ENCODE assay signal across 20 cellular contexts in the genomic region with DNA sequence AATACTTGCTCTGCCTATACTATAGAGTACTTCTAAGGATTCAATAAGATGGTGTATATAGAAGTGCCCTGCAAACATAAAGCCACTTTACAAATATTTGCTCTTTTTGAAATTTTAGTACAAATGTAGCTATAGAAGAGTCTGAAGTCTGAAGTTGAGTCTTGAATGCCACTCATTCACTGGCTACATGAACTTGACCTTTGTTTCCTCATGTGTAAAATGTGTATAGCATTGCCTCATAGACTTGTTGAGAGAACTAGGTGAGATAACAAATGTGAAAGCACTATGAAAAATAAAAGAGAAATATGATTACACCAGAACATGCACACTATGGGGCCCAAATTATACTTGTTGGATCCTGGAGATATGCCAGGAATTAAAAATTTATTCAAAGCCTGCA.
"Had no signal": no experiment of that assay in that cellular context is flagged by ENCODE, and none has a peak within 500 bp of the region (broad histone marks: within the 10 kb centered on the region; RNA-seq: fewer than 3 reads in every experiment).

No MANE protein-coding gene starts in this region.

- H3K4me3 Mint-ChIP-seq: immature natural killer cell; naive thymus-derived CD4-positive, alpha-beta T cell had no signal

- H3K36me3 ChIP-seq: esophagus muscularis mucosa, gastroesophageal sphincter, neutrophil, stomach had no signal

- H3K27ac ChIP-seq: neutrophil, psoas muscle had no signal

- H3K27ac Mint-ChIP-seq: immature natural killer cell; naive thymus-derived CD4-positive, alpha-beta T cell had no signal

- H3K36me3 Mint-ChIP-seq: immature natural killer cell; naive thymus-derived CD4-positive, alpha-beta T cell had no signal

- H3K27me3 ChIP-seq: esophagus muscularis mucosa, gastroesophageal sphincter, neutrophil, stomach had no signal

- H3K9me3 ChIP-seq: esophagus muscularis mucosa, gastroesophageal sphincter, neutrophil, psoas muscle, stomach had no signal

- H3K4me1 Mint-ChIP-seq: immature natural killer cell; naive thymus-derived CD4-positive, alpha-beta T cell had no signal

- H3K4me1 ChIP-seq: psoas muscle had no signal

- DNase-seq: effector memory CD4-positive, alpha-beta T cell; glutamatergic neuron; immature natural killer cell; left cardiac atrium; mammary epithelial cell; naive thymus-derived CD4-positive, alpha-beta T cell; psoas muscle; stimulated activated CD4-positive, alpha-beta T cell treated with anti-CD3 and anti-CD28 coated beads, Interleukin-2, amount 100 ng/mL, for 24 hours; stimulated activated CD4-positive, alpha-beta T cell treated with anti-CD3 and anti-CD28 coated beads, Interleukin-4, amount 100 ng/mL, for 4 hours; stimulated activated naive CD4-positive, alpha-beta T cell; stomach; substantia nigra; trophoblast cell had no signal

- H3K9me3 Mint-ChIP-seq: immature natural killer cell had no signal

- ATAC-seq: gastroesophageal sphincter; naive thymus-derived CD4-positive, alpha-beta T cell; psoas muscle; sciatic nerve had no signal

- FAIRE-seq: endometrium, keratinocyte, urothelium cell line had no signal

- H3K4me3 ChIP-seq: esophagus muscularis mucosa, gastroesophageal sphincter, psoas muscle, stomach had no signal
